In the genomic region with DNA sequence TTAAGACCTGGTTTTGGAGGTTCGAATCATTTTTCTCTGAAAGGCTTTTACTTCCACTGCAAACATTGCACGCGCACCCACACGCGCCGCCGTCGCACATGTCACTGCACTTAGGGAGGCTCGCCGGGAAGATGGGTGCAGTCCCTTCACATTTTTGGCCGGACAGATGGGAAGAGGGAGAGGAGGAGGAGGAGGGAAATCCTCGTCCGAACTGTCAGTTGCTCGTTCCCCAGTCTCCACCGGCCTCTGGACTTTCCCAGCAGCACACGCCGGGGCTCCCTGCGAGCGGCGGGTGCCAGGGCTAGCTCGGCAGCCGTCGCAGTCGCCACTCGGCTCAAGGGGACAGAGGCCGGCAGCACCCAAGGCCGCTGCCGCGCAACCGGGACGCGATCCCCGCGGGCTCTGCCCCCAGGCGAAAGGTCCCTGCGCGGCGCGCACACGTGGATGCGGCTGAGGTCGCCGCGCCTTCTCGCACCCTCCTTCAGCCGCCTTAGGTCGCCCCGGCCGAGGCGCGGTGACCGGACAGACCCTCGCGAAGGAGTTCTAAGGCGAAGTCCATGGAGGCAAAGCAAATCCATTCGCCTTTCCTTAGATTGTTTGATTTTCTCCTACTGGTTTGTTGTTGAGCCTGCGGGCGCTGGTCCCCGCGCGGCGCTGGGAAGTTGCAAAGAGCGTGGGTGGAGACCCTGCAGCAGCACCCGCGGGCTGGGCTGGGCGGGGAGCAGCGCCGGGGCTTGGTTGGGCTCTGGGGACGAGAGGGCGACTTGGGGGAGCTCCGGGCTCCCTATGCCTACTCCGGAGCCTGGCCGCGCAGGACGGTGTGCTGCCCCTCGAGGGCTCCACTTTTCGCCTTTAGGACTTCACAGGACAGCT, we compare ENCODE assay signal across 8 cellular contexts. TPM values are rescaled to one million over a fixed set of nuclear protein-coding genes. Genes with fewer than 3 reads are reported as not detected.
DNase-seq lines count a peak whose midpoint lies in the region; ATAC-seq and TF ChIP-seq lines count a peak whose summit lies in the region.

No MANE protein-coding gene starts in this region.

- peak overlapping the region; percentile 86 for H3K27ac Mint-ChIP-seq in activated naive CD8-positive, alpha-beta T cell treated with anti-CD3 and anti-CD28 coated beads, Interleukin-2, amount 10 ng/mL, durations not matched to agents 7 days and 5 days

- POLR2A ChIA-PET in Panc1 (lab: Charles Lee) = no interaction called here
- POLR2A ChIA-PET in activated naive CD8-positive, alpha-beta T cell treated with anti-CD3 and anti-CD28 coated beads, Interleukin-2, amount 10 ng/mL, durations not matched to agents 7 days and 5 days (lab: Charles Lee) = interaction anchor here (0.6 to 4.7 kb wide), 9 partner anchors 13 to 127 kb away, joined by 3 to 35 read pairs (median 7); a partner anchor contains a TSS

- no TSS peak for BruUV-seq in Panc1 (replicated peaks; lab: Mats Ljungman, UMichigan)

- no peaks in the 10 kb centered on the region for H3K9me3 Mint-ChIP-seq in activated naive CD8-positive, alpha-beta T cell treated with anti-CD3 and anti-CD28 coated beads, Interleukin-2, amount 10 ng/mL, durations not matched to agents 7 days and 5 days

- H3K4me1 ChIP-seq in Panc1 (ENCODE audit: control insufficient read depth, insufficient read depth, low read length) (peaks cover 3% of the 10 kb centered on the region), iPS-20b (ENCODE audit: insufficient read depth, low read length) (peaks cover 8% of the 10 kb centered on the region; the same call in 1 of the 2 replicates)

- TF ChIP-seq CTCF in Panc1 (IDR thresholded peaks at IDR 0.05) = no peak

- CTCF ChIA-PET in Panc1 (lab: Charles Lee) = no interaction called here

- H3K4me3 ChIP-seq in Panc1 (ENCODE audit: low read depth in 2 of 2, low read length in 2 of 2) (peak overlapping the region; percentile 62 to 67), iPS-20b (ENCODE audit: low read length) (peak overlapping the region; percentile 77)

- H3K9ac ChIP-seq in iPS-20b (ENCODE audit: low read depth, low read length) = peak overlapping the region; percentile 72; the same call in 1 of the 2 replicates

- DNase-seq in 8988T = peak; percentile 27
- no peak for DNase-seq in Panc1 (ENCODE audit: low read depth, low spot score)
- DNase-seq in activated naive CD8-positive, alpha-beta T cell treated with anti-CD3 and anti-CD28 coated beads, Interleukin-2, amount 10 ng/mL, durations not matched to agents 7 days and 5 days = peak; percentile 65
- peak; percentile 51 for DNase-seq in stimulated activated CD4-positive, alpha-beta T cell treated with anti-CD3 and anti-CD28 coated beads, Interleukin-1b, Interleukin-23, amount 100 ng/mL, for 48 hours
- no peak for DNase-seq in occipital lobe (lab: John Stamatoyannopoulos, UW)

- peaks cover 18% of the 10 kb centered on the region for H3K4me1 Mint-ChIP-seq in activated naive CD8-positive, alpha-beta T cell treated with anti-CD3 and anti-CD28 coated beads, Interleukin-2, amount 10 ng/mL, durations not matched to agents 7 days and 5 days

- no peaks in the 10 kb centered on the region for H3K27me3 Mint-ChIP-seq in activated naive CD8-positive, alpha-beta T cell treated with anti-CD3 and anti-CD28 coated beads, Interleukin-2, amount 10 ng/mL, durations not matched to agents 7 days and 5 days

- in situ Hi-C loops in Panc1 (cut with HindIII; ENCODE audit: low pct_unique_long_range_greater_than_20kb, low sequenced_read_pairs) = no loop called here

- peak overlapping the region; percentile 97 for H3K4me3 Mint-ChIP-seq in activated naive CD8-positive, alpha-beta T cell treated with anti-CD3 and anti-CD28 coated beads, Interleukin-2, amount 10 ng/mL, durations not matched to agents 7 days and 5 days

- H3K27me3 ChIP-seq in Panc1 (ENCODE audit: control insufficient read depth, insufficient read depth, low read length) (peaks cover 36% of the 10 kb centered on the region), iPS-20b (ENCODE audit: insufficient read depth, low read length) (peaks cover 60% of the 10 kb centered on the region)

- H3K9me3 ChIP-seq in Panc1 (ENCODE audit: control insufficient read depth, insufficient read depth, low read depth, low read length) = no peaks in the 10 kb centered on the region
- no peaks in the 10 kb centered on the region for H3K9me3 ChIP-seq in iPS-20b (ENCODE audit: insufficient read depth, low read depth, low read length)

- no peak overlapping the region for H3K27ac ChIP-seq in Panc1 (ENCODE audit: low read length)
- no peak overlapping the region for H3K27ac ChIP-seq in iPS-20b (ENCODE audit: low read length)

- ATAC-seq in GM18861 (IDR thresholded peaks at IDR 0.05; ENCODE audit: unreplicated experiment) = peak; percentile 1
- peak; percentile 3 for ATAC-seq in HG03095 (IDR thresholded peaks at IDR 0.05; ENCODE audit: unreplicated experiment)
- peak; percentile 53 for ATAC-seq in Panc1
- peak; percentile 19 for ATAC-seq in activated naive CD8-positive, alpha-beta T cell treated with anti-CD3 and anti-CD28 coated beads, Interleukin-2, amount 10 ng/mL, durations not matched to agents 7 days and 5 days (ENCODE audit: low read depth)

- intact Hi-C loops in Panc1 (cut with micrococcal nuclease; ENCODE audit: unreplicated experiment) = loop anchor here (10.0 kb wide), 1 partner anchor 128 kb away; a partner anchor contains a TSS

- H3K36me3 ChIP-seq in Panc1 (ENCODE audit: control insufficient read depth, insufficient read depth, low read length) (no peaks in the 10 kb centered on the region; the same call in 1 of the 2 replicates), iPS-20b (ENCODE audit: insufficient read depth, low read depth, low read length) (peaks cover 7% of the 10 kb centered on the region; the same call in 1 of the 2 replicates)

- peaks cover 11% of the 10 kb centered on the region for H3K36me3 Mint-ChIP-seq in activated naive CD8-positive, alpha-beta T cell treated with anti-CD3 and anti-CD28 coated beads, Interleukin-2, amount 10 ng/mL, durations not matched to agents 7 days and 5 days

RNA-seq across cellular contexts. Expression of a gene that starts 1.2 kb away (rescaled TPM):
- total RNA-seq in Panc1 (2021; ENCODE audit: unreplicated experiment) (1.3 TPM), occipital lobe (1.7 TPM)
- 0.15 TPM for polyA plus RNA-seq in Panc1 (2012; ENCODE audit: insufficient read length)
- total RNA-seq in activated naive CD8-positive, alpha-beta T cell treated with anti-CD3 and anti-CD28 coated beads, Interleukin-2, amount 10 ng/mL, durations not matched to agents 7 days and 5 days = 1 to 10 TPM; 8.4 to 8.8 TPM

Comparison
In these comparisons a context has a peak if more than half of its experiments do, and no peak if none do; other contexts are left out.
1. DNase-seq: peak in 8988T (single experiment), activated naive CD8-positive, alpha-beta T cell treated with anti-CD3 and anti-CD28 coated beads, Interleukin-2, amount 10 ng/mL, durations not matched to agents 7 days and 5 days (single experiment) and stimulated activated CD4-positive, alpha-beta T cell treated with anti-CD3 and anti-CD28 coated beads, Interleukin-1b, Interleukin-23, amount 100 ng/mL, for 48 hours (single experiment); none in Panc1 (single experiment) and occipital lobe (single experiment).
2. ATAC-seq: peak in every context shown above with its lines; median percentile 53 in Panc1; 19 in activated naive CD8-positive, alpha-beta T cell treated with anti-CD3 and anti-CD28 coated beads, Interleukin-2, amount 10 ng/mL, durations not matched to agents 7 days and 5 days; 3 in HG03095; 1 in GM18861.